13 cellular contexts compared by ENCODE assay signal in the genomic region with DNA sequence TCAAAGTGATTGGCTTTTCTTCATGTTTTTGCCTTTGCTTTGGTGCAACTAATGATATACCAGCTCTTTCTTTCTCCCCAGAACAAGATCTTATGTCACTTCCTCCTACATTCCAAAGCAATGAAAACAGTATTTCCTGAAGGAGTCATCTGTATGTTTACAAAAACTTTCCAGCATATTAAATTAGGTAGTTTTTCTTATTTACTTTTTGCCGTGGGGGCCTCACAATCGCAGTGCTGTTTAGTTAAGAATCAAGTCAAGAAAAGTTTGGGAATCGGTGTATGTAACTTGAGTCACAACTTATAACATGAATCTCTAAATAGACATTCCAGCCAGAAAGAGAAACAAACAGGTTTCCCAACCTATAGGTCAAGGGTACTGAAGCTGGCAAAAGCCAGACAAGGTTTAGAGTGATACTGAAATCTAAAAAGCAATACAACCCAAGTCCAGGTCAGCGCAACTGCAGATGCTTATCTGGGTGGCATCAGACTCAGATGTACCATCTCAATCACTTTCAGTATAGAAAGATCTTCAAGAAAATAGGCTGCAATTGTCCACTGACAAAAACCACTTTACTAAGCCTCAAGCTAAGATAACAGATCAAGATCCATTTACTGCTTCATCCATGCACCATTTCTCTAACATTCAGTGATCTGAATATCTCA.
DNase-seq lines count a peak whose midpoint lies in the region; ATAC-seq lines count a peak whose summit lies in the region.
"Had no signal": no experiment of that assay in that cellular context is flagged by ENCODE, and none has a peak within 500 bp of the region (broad histone marks: within the 10 kb centered on the region; RNA-seq: fewer than 3 reads in every experiment).

No MANE protein-coding gene starts in this region.

- H3K4me3 Mint-ChIP-seq in immature natural killer cell, result no peak overlapping the region
- H3K4me3 Mint-ChIP-seq: B cell, endodermal cell had no signal

- no peaks in the 10 kb centered on the region for H3K36me3 Mint-ChIP-seq in immature natural killer cell

- H3K4me1 Mint-ChIP-seq in immature natural killer cell, result no peaks in the 10 kb centered on the region
- H3K4me1 Mint-ChIP-seq: B cell had no signal

- H3K27me3 Mint-ChIP-seq in immature natural killer cell (ENCODE audit: low read depth in 3 of 3), result peaks cover 0 to 3% (median 0%) of the 10 kb centered on the region in 3 donors

- DNase-seq in SIG-M5 treated with dmso at 0.1 percent for 504 hours (lab: John Stamatoyannopoulos, UW; ENCODE audit: unreplicated experiment), result peak; percentile 37
- DNase-seq in SIG-M5 (lab: John Stamatoyannopoulos, UW), result no peak
- DNase-seq in SW 1271 (lab: John Stamatoyannopoulos, UW), result peak; percentile 25 to 78
- DNase-seq in iris pigment epithelial cell (ENCODE audit: low read depth), result peak; percentile 87
- DNase-seq in immature natural killer cell, result no peak
- DNase-seq: activated naive CD4-positive, alpha-beta T cell; endodermal cell; left ventricle myocardium inferior; right cardiac atrium had no signal

- no peak for ATAC-seq in HG03139 (IDR thresholded peaks at IDR 0.05; ENCODE audit: unreplicated experiment)
- no peak for ATAC-seq in GM21447 (IDR thresholded peaks at IDR 0.05; ENCODE audit: unreplicated experiment)
- no peak for ATAC-seq in GM18873 (IDR thresholded peaks at IDR 0.05; ENCODE audit: low FRiP score, unreplicated experiment)
- ATAC-seq: right cardiac atrium had no signal

- H3K9me3 Mint-ChIP-seq in immature natural killer cell, result no peaks in the 10 kb centered on the region
- H3K9me3 Mint-ChIP-seq: endodermal cell had no signal

- no peak overlapping the region for H3K27ac Mint-ChIP-seq in immature natural killer cell
- H3K27ac Mint-ChIP-seq: B cell, endodermal cell had no signal

Comparison
In these comparisons a context has a peak if more than half of its experiments do, and no peak if none do; other contexts are left out.
1. DNase-seq: peak in SIG-M5 treated with dmso at 0.1 percent for 504 hours (single experiment), SW 1271 (2 of 2) and iris pigment epithelial cell (single experiment); none in SIG-M5 (single experiment) and immature natural killer cell (0 of 3).